Comparison of ENCODE assay signal across 18 cellular contexts in the genomic region with DNA sequence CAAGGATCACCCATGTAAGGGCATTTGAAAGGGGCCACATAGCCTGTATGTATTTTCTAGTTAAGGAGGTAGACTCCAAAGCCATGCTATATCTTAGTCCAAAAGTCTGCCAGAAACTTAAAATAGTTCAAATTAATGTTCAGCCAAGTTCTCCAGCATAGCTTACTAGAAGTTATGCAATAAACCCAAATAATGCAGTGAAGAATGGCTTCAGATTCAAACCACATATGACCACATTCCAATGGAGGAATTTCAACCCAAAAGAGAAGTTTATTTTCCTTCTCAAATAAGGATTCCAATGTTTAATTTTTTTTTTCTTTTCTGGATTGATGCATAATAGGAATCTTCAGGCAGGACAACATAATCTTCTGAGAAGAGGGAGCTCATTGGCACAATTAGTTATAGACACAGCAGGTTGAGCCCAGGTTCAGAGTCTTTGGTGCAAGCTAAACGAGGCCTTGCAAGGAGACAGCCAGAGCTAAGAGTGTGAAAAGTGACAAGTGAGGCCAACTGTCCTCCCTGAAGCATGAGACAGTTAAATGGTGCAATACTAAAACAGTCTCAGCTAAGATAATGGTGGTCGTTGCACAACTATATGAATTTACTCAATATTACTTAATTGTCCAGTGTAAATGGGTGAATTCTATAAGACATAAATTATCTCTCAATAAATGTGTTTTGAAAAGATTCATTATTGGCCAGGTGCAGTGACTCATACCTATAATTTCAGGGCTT.
"Had no signal": no experiment of that assay in that cellular context is flagged by ENCODE, and none has a peak within 500 bp of the region (broad histone marks: within the 10 kb centered on the region; RNA-seq: fewer than 3 reads in every experiment).

No MANE protein-coding gene starts in this region.

- H3K9me3 ChIP-seq: colonic mucosa, gastrocnemius medialis had no signal

- DNase-seq: activated CD4-positive, alpha-beta T cell treated with anti-CD3 and anti-CD28 coated beads for 1 hour; activated CD8-positive, alpha-beta memory T cell treated with anti-CD3 and anti-CD28 coated beads, Interleukin-2, amount 50 U/mL, for 4 hours; activated naive CD4-positive, alpha-beta T cell; activated T-cell treated with anti-CD3 and anti-CD28 coated beads, Interleukin-2, amount 50 U/mL, for 24 hours; colonic mucosa; dorsolateral prefrontal cortex; effector memory CD8-positive, alpha-beta T cell; gastrocnemius medialis; hypothalamus; islet precursor cell; left cardiac atrium; mucosa of descending colon; occipital lobe; sigmoid colon; stimulated activated CD4-positive, alpha-beta T cell treated with anti-CD3 and anti-CD28 coated beads, Interleukin-4, amount 100 ng/mL, for 1 hour; stimulated activated naive CD4-positive, alpha-beta T cell; T-helper 9 cell had no signal

- H3K27me3 ChIP-seq: colonic mucosa, gastrocnemius medialis, sigmoid colon had no signal

- H3K4me1 ChIP-seq: colonic mucosa, gastrocnemius medialis, sigmoid colon had no signal

- H3K27ac ChIP-seq: colonic mucosa, dorsolateral prefrontal cortex, gastrocnemius medialis had no signal

- H3K4me3 ChIP-seq: colonic mucosa, dorsolateral prefrontal cortex, gastrocnemius medialis, mucosa of descending colon, sigmoid colon had no signal

- H3K36me3 ChIP-seq: colonic mucosa, gastrocnemius medialis, sigmoid colon had no signal

- ATAC-seq: effector memory CD8-positive, alpha-beta T cell; esophagus mucosa; gastrocnemius medialis; mucosa of descending colon had no signal
